ENCODE assay signal across 12 cellular contexts in the genomic region with DNA sequence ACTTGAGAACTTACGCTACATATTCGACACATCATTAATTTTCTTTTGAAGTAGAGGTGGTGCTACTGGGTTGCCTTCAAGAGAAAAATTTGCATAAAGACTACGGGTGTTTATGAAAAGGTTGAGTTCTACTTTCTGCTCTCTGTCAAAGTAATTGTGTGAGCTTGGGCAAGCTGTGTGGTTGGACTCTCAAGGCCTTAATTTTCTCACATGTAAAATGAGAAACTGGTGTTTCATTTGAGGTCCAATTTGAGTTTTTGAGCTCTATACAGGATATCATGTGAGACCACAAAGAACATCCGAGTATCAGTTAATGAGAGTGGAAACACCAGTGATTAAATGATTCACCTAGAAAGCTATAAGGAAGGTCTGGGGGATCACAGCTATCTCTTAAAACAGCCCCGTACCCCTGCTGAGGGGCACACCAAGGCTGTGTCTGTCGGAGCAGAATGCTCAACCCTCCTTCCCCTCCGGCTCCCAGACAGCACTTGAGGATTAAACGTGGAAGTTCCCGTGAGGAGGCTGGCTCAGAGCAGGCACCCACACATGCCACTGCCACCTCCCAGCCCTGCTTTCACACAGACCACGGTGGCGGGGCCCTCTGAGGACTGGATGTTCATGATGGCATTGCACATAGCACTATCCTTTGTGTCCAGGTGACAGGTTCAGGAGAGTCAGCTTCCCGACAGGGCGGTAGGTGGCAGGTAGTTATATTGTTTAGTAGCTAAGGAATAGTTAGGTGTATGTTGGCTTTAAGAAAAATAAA.
"Had no signal": no experiment of that assay in that cellular context is flagged by ENCODE, and none has a peak within 500 bp of the region (broad histone marks: within the 10 kb centered on the region; RNA-seq: fewer than 3 reads in every experiment).

No MANE protein-coding gene starts in this region.

- ATAC-seq: natural killer cell had no signal

- H3K27me3 Mint-ChIP-seq: activated CD4-positive, alpha-beta T cell treated with anti-CD3 and anti-CD28 coated beads, Interleukin-2, amount 10 ng/mL, durations not matched to agents 7 days and 5 days; activated naive CD8-positive, alpha-beta T cell had no signal

- DNase-seq: activated B cell treated with CpG ODN at 0.5 μM for 24 hours; activated CD4-positive, alpha-beta T cell treated with anti-CD3 and anti-CD28 coated beads, Interleukin-2, amount 10 ng/mL, durations not matched to agents 7 days and 5 days; foreskin fibroblast; natural killer cell; occipital lobe; stimulated activated naive CD4-positive, alpha-beta T cell; substantia nigra; T-helper 1 cell; T-helper 9 cell; tibial artery had no signal

- H3K27ac ChIP-seq: hepatocyte, tibial artery had no signal

- H3K36me3 ChIP-seq: tibial artery had no signal

- H3K4me1 Mint-ChIP-seq: activated B cell treated with CpG ODN at 0.5 μM for 24 hours; activated CD4-positive, alpha-beta T cell treated with anti-CD3 and anti-CD28 coated beads, Interleukin-2, amount 10 ng/mL, durations not matched to agents 7 days and 5 days had no signal

- H3K27ac Mint-ChIP-seq: activated B cell treated with CpG ODN at 0.5 μM for 24 hours; activated CD4-positive, alpha-beta T cell treated with anti-CD3 and anti-CD28 coated beads, Interleukin-2, amount 10 ng/mL, durations not matched to agents 7 days and 5 days; activated naive CD8-positive, alpha-beta T cell; natural killer cell had no signal

- H3K4me3 Mint-ChIP-seq: activated B cell treated with CpG ODN at 0.5 μM for 24 hours; activated CD4-positive, alpha-beta T cell treated with anti-CD3 and anti-CD28 coated beads, Interleukin-2, amount 10 ng/mL, durations not matched to agents 7 days and 5 days; activated naive CD8-positive, alpha-beta T cell; natural killer cell had no signal

- H3K9me3 Mint-ChIP-seq: activated B cell treated with CpG ODN at 0.5 μM for 24 hours had no signal

- H3K27me3 ChIP-seq: hepatocyte, tibial artery had no signal

- H3K4me3 ChIP-seq: hepatocyte, tibial artery had no signal
